ENCODE assay signal across 17 cellular contexts in genomic region chr6:140912686-140913085, GRCh38.
A peak's percentile ranks its signal among the peaks of the same experiment; 100 is the strongest.
DNase-seq lines count a peak whose midpoint lies in the region; ATAC-seq, FAIRE-seq and TF ChIP-seq lines count a peak whose summit lies in the region.
"Had no signal": no experiment of that assay in that cellular context is flagged by ENCODE, and none has a peak within 500 bp of the region (broad histone marks: within the 10 kb centered on the region; RNA-seq: fewer than 3 reads in every experiment).

No MANE protein-coding gene starts in this region.

- H3K27ac Mint-ChIP-seq in H9 = no peak overlapping the region
- H3K27ac Mint-ChIP-seq: B cell; CD4-positive, alpha-beta memory T cell had no signal

- no peaks in the 10 kb centered on the region for H3K36me3 ChIP-seq in IMR-90 (ENCODE audit: control insufficient read depth, insufficient read depth, low read length)
- no peaks in the 10 kb centered on the region for H3K36me3 ChIP-seq in OCI-LY3 (replicated peaks; ENCODE audit: low read depth, low read length)
- H3K36me3 ChIP-seq in keratinocyte (ENCODE audit: control insufficient read depth in 2 of 2, extremely low read depth in 1 of 2, insufficient read depth in 2 of 2, low read length in 2 of 2) = no peaks in the 10 kb centered on the region

- H3K4me3 ChIP-seq in IMR-90 (ENCODE audit: insufficient read depth, low read depth, low read length) = no peak overlapping the region
- H3K4me3 ChIP-seq in OCI-LY3 (ENCODE audit: low read length) = no peak overlapping the region
- no peak overlapping the region for H3K4me3 ChIP-seq in keratinocyte (ENCODE audit: control insufficient read depth in 2 of 3, extremely low read depth in 1 of 3, insufficient read depth in 2 of 3, low read depth in 1 of 3, low read length in 3 of 3)

- H4K8ac ChIP-seq in H9 (replicated peaks; ENCODE audit: insufficient read length, low read depth, low read length) (no peak overlapping the region), IMR-90 (ENCODE audit: low read depth in 2 of 2, low read length in 2 of 2) (no peak overlapping the region)

- H4K5ac ChIP-seq in H9 (ENCODE audit: insufficient read length, low read depth, low read length) (no peak overlapping the region), IMR-90 (ENCODE audit: low read depth, low read length) (no peak overlapping the region)

- H3K23ac ChIP-seq in H9 (ENCODE audit: insufficient read length, low read depth, low read length) = no peak overlapping the region
- H3K23ac ChIP-seq in IMR-90 (ENCODE audit: low read depth, low read length) = no peak overlapping the region

- H2BK20ac ChIP-seq in H9 (ENCODE audit: low read depth, low read length, poor library complexity, severe bottlenecking) (no peak overlapping the region), IMR-90 (ENCODE audit: low read depth, low read length) (peak overlapping the region; percentile 26; the same call in 1 of the 2 replicates)

- H3K79me1 ChIP-seq in H9 (ENCODE audit: insufficient read depth, low read depth, low read length, poor library complexity, severe bottlenecking) = no peaks in the 10 kb centered on the region
- no peaks in the 10 kb centered on the region for H3K79me1 ChIP-seq in IMR-90 (ENCODE audit: low read depth in 1 of 2, low read length in 2 of 2)

- H3K4me3 Mint-ChIP-seq in H9 = no peak overlapping the region
- H3K4me3 Mint-ChIP-seq: B cell; CD4-positive, alpha-beta memory T cell had no signal

- no peak overlapping the region for H2AK9ac ChIP-seq in IMR-90 (replicated peaks; ENCODE audit: low read depth, low read length, poor library complexity)

- H3K27me3 ChIP-seq in H9 (ENCODE audit: insufficient read depth, low read length) (no peaks in the 10 kb centered on the region), IMR-90 (ENCODE audit: control insufficient read depth, insufficient read depth, low read length) (no peaks in the 10 kb centered on the region), OCI-LY3 (ENCODE audit: low read depth, low read length) (no peaks in the 10 kb centered on the region), keratinocyte (ENCODE audit: control insufficient read depth, extremely low read depth, insufficient read depth, low read length) (no peaks in the 10 kb centered on the region)

- POLR2A ChIA-PET in IMR-90 (lab: Charles Lee; ENCODE audit: unreplicated experiment) = no interaction called here

- intact Hi-C loops in IMR-90 (cut with micrococcal nuclease) = no loop called here

- TF ChIP-seq CTCF in H9 (conservative IDR thresholded peaks at IDR 0.05) (no peak), IMR-90 (conservative IDR thresholded peaks at IDR 0.05; ENCODE audit: low read depth, low read length) (no peak), OCI-LY3 (IDR thresholded peaks at IDR 0.05; ENCODE audit: low read depth, low read length) (no peak), keratinocyte (optimal IDR thresholded peaks at IDR 0.05 in 1 of 3, IDR thresholded peaks at IDR 0.05 in 1 of 3, conservative IDR thresholded peaks at IDR 0.05 in 1 of 3; ENCODE audit: extremely low read depth in 1 of 3, insufficient read depth in 2 of 3, low read length in 3 of 3) (no peak)

- CTCF ChIA-PET in IMR-90 (lab: Yijun Ruan, JAX) = no interaction called here

- ATAC-seq in IMR-90 (ENCODE audit: low read depth) (no peak), GM21576 (IDR thresholded peaks at IDR 0.05; ENCODE audit: unreplicated experiment) (no peak)

- H3K79me2 ChIP-seq in H9 (ENCODE audit: insufficient read depth, low read length) (no peaks in the 10 kb centered on the region), OCI-LY3 (ENCODE audit: low read length) (no peaks in the 10 kb centered on the region), keratinocyte (ENCODE audit: control insufficient read depth, insufficient read depth, low read length) (no peaks in the 10 kb centered on the region)

- H3K4ac ChIP-seq in H9 (ENCODE audit: low read depth, low read length) = no peak overlapping the region
- no peak overlapping the region; the same call in 1 of the 2 replicates for H3K4ac ChIP-seq in IMR-90 (ENCODE audit: low read depth, low read length)

- peaks cover 0 to 4% (median 3%) of the 10 kb centered on the region in 3 experiments; a peak in 5 of 7 replicates for H3K36me3 Mint-ChIP-seq in H9 (ENCODE audit: insufficient read depth in 1 of 3, low read depth in 3 of 3)
- H3K36me3 Mint-ChIP-seq: CD4-positive, alpha-beta memory T cell had no signal

- H3K9me1 ChIP-seq in IMR-90 (ENCODE audit: insufficient read depth, low read length) (no peaks in the 10 kb centered on the region), keratinocyte (ENCODE audit: control insufficient read depth, extremely low read depth, insufficient read depth, low read length) (no peaks in the 10 kb centered on the region)

- no peaks in the 10 kb centered on the region; the same call in 1 of the 2 replicates for H3K4me1 ChIP-seq in H9 (ENCODE audit: insufficient read depth, low read length)
- peaks cover 3% of the 10 kb centered on the region; the same call in 1 of the 2 replicates for H3K4me1 ChIP-seq in IMR-90 (ENCODE audit: control insufficient read depth, insufficient read depth, low read length)
- no peaks in the 10 kb centered on the region for H3K4me1 ChIP-seq in OCI-LY3 (ENCODE audit: low read length)
- no peaks in the 10 kb centered on the region for H3K4me1 ChIP-seq in keratinocyte (ENCODE audit: control insufficient read depth, extremely low read depth, insufficient read depth, low read length)

- H3K27ac ChIP-seq in H9 (ENCODE audit: insufficient read length, low read depth, low read length) = no peak overlapping the region
- no peak overlapping the region for H3K27ac ChIP-seq in IMR-90 (ENCODE audit: insufficient read depth, low read length)
- H3K27ac ChIP-seq in OCI-LY3 (ENCODE audit: low read length) = no peak overlapping the region
- H3K27ac ChIP-seq in keratinocyte (ENCODE audit: control insufficient read depth, insufficient read depth, low read length) = no peak overlapping the region

- FAIRE-seq in keratinocyte (lab: Jason Lieb, UNC) = peak; percentile 48

- dilution Hi-C loops in IMR-90 (cut with HindIII; ENCODE audit: low sequenced_read_pairs, unreplicated experiment) = no loop called here
- dilution Hi-C loops in keratinocyte (cut with MboI; ENCODE audit: extremely low pct_ligation_motif_present, low sequenced_read_pairs) = no loop called here

- peaks cover 4% of the 10 kb centered on the region for H3K9me3 ChIP-seq in H9 (ENCODE audit: control insufficient read depth, low read depth, low read length)
- H3K9me3 ChIP-seq in IMR-90 (ENCODE audit: control insufficient read depth, insufficient read depth, low read length) = no peaks in the 10 kb centered on the region; the same call in 1 of the 2 replicates
- H3K9me3 ChIP-seq in OCI-LY3 (ENCODE audit: insufficient read depth, low read length) = no peaks in the 10 kb centered on the region
- no peaks in the 10 kb centered on the region for H3K9me3 ChIP-seq in keratinocyte (ENCODE audit: control insufficient read depth, low read depth, low read length)

- no peaks in the 10 kb centered on the region for H3K27me3 Mint-ChIP-seq in H9 (ENCODE audit: low read depth)
- H3K27me3 Mint-ChIP-seq: B cell; CD4-positive, alpha-beta memory T cell had no signal

- peak overlapping the region; percentile 62 for H3K56ac ChIP-seq in H9 (ENCODE audit: insufficient read length, low read depth, low read length)
- H3K56ac ChIP-seq in IMR-90 (ENCODE audit: extremely low read depth, insufficient read depth, low read length) = no peak overlapping the region

- no peak for DNase-seq in H9
- no peak for DNase-seq in IMR-90
- DNase-seq in keratinocyte (ENCODE audit: low read depth, low spot score) = no peak
- no peak for DNase-seq in stimulated activated CD4-positive, alpha-beta T cell treated with anti-CD3 and anti-CD28 coated beads, Interleukin-4, amount 100 ng/mL, for 4 hours
- DNase-seq in GM19240 (ENCODE audit: insufficient read length, low spot score) = no peak
- DNase-seq in stimulated activated CD4-positive, alpha-beta T cell treated with anti-CD3 and anti-CD28 coated beads, Interleukin-2, amount 100 ng/mL, for 24 hours = no peak
- DNase-seq: CD4-positive, alpha-beta memory T cell; EL; Kasumi-1; NCI-H2029 treated with DMSO at 0.1 percent for 48 hours; NCI-H345; NCI-H82; SHP77 treated with DMSO at 0.1 percent for 48 hours; T-helper 2 cell had no signal

- H2AFZ ChIP-seq in H9 (ENCODE audit: low read length) (peak overlapping the region; percentile 68), IMR-90 (replicated peaks; ENCODE audit: low read length, poor library complexity) (no peak overlapping the region), OCI-LY3 (ENCODE audit: low read depth, low read length) (0 out of 2 replicates have a peak overlapping the region, but pooled peaks have one; percentile 30), keratinocyte (ENCODE audit: control insufficient read depth, low read length) (peak overlapping the region; percentile 44)

- no CpG with 5 or more reads among the region's 3 CpGs for WGBS in H9 (ENCODE audit: extremely low coverage, insufficient read length, low lambda C conversion rate)
- WGBS in IMR-90 (ENCODE audit: extremely low coverage in 2 of 2, insufficient read length in 1 of 2), 2 experiments = no CpG with 5 or more reads among the region's 3 CpGs

- H3K4me2 ChIP-seq in H9 (ENCODE audit: insufficient read depth, insufficient read length, low read length) = no peak overlapping the region
- no peak overlapping the region for H3K4me2 ChIP-seq in IMR-90 (ENCODE audit: low read depth, low read length)
- no peak overlapping the region for H3K4me2 ChIP-seq in OCI-LY3 (ENCODE audit: low read length)
- no peak overlapping the region for H3K4me2 ChIP-seq in keratinocyte (ENCODE audit: control insufficient read depth, extremely low read depth, insufficient read depth, low read depth, low read length)

- no TSS peak for BruUV-seq in IMR-90 (replicated peaks; lab: Mats Ljungman, UMichigan)

- no peak overlapping the region for H2BK120ac ChIP-seq in H9 (ENCODE audit: low read depth, low read length, poor library complexity, severe bottlenecking)
- peak overlapping the region; percentile 71 for H2BK120ac ChIP-seq in IMR-90 (ENCODE audit: low read depth, low read length)

- peaks cover 3 to 9% of the 10 kb centered on the region in 2 experiments; a peak in 4 of 5 replicates for H3K9me3 Mint-ChIP-seq in H9

- no peaks in the 10 kb centered on the region for H3K23me2 ChIP-seq in H9 (ENCODE audit: insufficient read length, low read depth, low read length, poor library complexity, severe bottlenecking)

- H3K9ac ChIP-seq in H9 (ENCODE audit: extremely low read depth, insufficient read length, low read length) (no peak overlapping the region), IMR-90 (ENCODE audit: low read depth, low read length) (no peak overlapping the region), OCI-LY3 (ENCODE audit: low read length) (no peak overlapping the region), keratinocyte (ENCODE audit: control insufficient read depth, extremely low read depth, insufficient read depth, low read length) (no peak overlapping the region)

- H2BK15ac ChIP-seq in H9 (ENCODE audit: low read depth, low read length) (no peak overlapping the region), IMR-90 (ENCODE audit: low read depth, low read length) (0 out of 3 replicates have a peak overlapping the region, but pooled peaks have one; percentile 74)

- no peak overlapping the region for H2BK12ac ChIP-seq in H9 (ENCODE audit: insufficient read length, low read depth, low read length)

- H4K20me1 ChIP-seq in H9 (ENCODE audit: control insufficient read depth, insufficient read depth, insufficient read length) = no peaks in the 10 kb centered on the region
- no peaks in the 10 kb centered on the region for H4K20me1 ChIP-seq in IMR-90 (ENCODE audit: insufficient read depth, low read length)
- no peaks in the 10 kb centered on the region for H4K20me1 ChIP-seq in OCI-LY3 (ENCODE audit: insufficient read depth, low read length)
- no peaks in the 10 kb centered on the region for H4K20me1 ChIP-seq in keratinocyte (ENCODE audit: control insufficient read depth, extremely low read depth, insufficient read depth, low read length)

- H4K91ac ChIP-seq in H9 (ENCODE audit: insufficient read length, low read depth, low read length) = no peak overlapping the region
- H4K91ac ChIP-seq in IMR-90 (ENCODE audit: insufficient read depth, low read depth, low read length) = peak overlapping the region; percentile 3; the same call in 1 of the 2 replicates

- H3K14ac ChIP-seq in H9 (ENCODE audit: insufficient read depth, low read length) = no peak overlapping the region
- H3K14ac ChIP-seq in IMR-90 (replicated peaks; ENCODE audit: low read depth, low read length) = no peak overlapping the region

- TF ChIP-seq RAD21 in IMR-90 (IDR thresholded peaks at IDR 0.05; ENCODE audit: low read length) = no peak

- in situ Hi-C loops in IMR-90 (cut with MboI; ENCODE audit: low sequenced_read_pairs) = loop anchor here (25.0 kb wide), 1 partner anchor 1550 kb away; the partner anchor contains the start of gene CITED2

- H2AK5ac ChIP-seq in H9 (ENCODE audit: insufficient read length, low read length) (no peak overlapping the region), IMR-90 (ENCODE audit: low read depth, low read length) (no peak overlapping the region)

- H3T11ph ChIP-seq in H9 (ENCODE audit: low read length) = no peak overlapping the region

- H3K4me1 Mint-ChIP-seq in H9 = peaks cover 4 to 6% of the 10 kb centered on the region in 2 experiments; a peak in 3 of 4 replicates
- H3K4me1 Mint-ChIP-seq: B cell; CD4-positive, alpha-beta memory T cell had no signal

- H2BK5ac ChIP-seq in H9 (ENCODE audit: insufficient read length, low read length) (no peak overlapping the region), IMR-90 (ENCODE audit: low read depth, low read length, poor library complexity, severe bottlenecking) (no peak overlapping the region)

- no peak for TF ChIP-seq POLR2A in IMR-90 (IDR thresholded peaks at IDR 0.05; ENCODE audit: low read depth, low read length)

- H3K18ac ChIP-seq in H9 (ENCODE audit: insufficient read length, low read depth, low read length) (no peak overlapping the region), IMR-90 (ENCODE audit: low read depth, low read length) (no peak overlapping the region)
